In genomic region chr10:51758366-51758765, GRCh38 we compare ENCODE assay signal across 26 cellular contexts.
"Had no signal": no experiment of that assay in that cellular context is flagged by ENCODE, and none has a peak within 500 bp of the region (broad histone marks: within the 10 kb centered on the region; RNA-seq: fewer than 3 reads in every experiment).

No MANE protein-coding gene starts in this region.

- H3K27me3 ChIP-seq: stomach, suprapubic skin, testis, thyroid gland, tibial artery, tibial nerve, transverse colon, upper lobe of left lung, upper lobe of right lung, uterus, vagina had no signal

- ATAC-seq: stimulated activated effector memory CD8-positive, alpha-beta T cell treated with anti-CD3 and anti-CD28 coated beads, Interleukin-12 subunit alpha, Interleukin-12 subunit beta, amount 100 ng/mL, for 72 hours; stimulated activated memory B cell treated with anti-CD40 and anti-IgM and Interleukin-4, amounts not matched to agents 10 μg/mL and 1 μg/mL and 100 μg/mL, for 72 hours; stimulated activated naive B cell treated with anti-CD40 and anti-IgM and Interleukin-4, amounts not matched to agents 10 μg/mL and 1 μg/mL and 100 μg/mL, for 72 hours; stimulated activated naive CD8-positive, alpha-beta T cell treated with anti-CD3 and anti-CD28 coated beads, Interleukin-15, amount 100 ng/mL, for 72 hours; stimulated activated naive CD8-positive, alpha-beta T cell treated with anti-CD3 and anti-CD28 coated beads, Interleukin-15, Interleukin-2, amounts not matched to agents 100 U/mL and 50 U/mL, for 24 hours; upper lobe of right lung had no signal

- H3K27ac ChIP-seq: stomach, suprapubic skin, testis, thoracic aorta, thyroid gland, tibial artery, tibial nerve, transverse colon, upper lobe of left lung, upper lobe of right lung, uterus, vagina had no signal

- H3K4me3 ChIP-seq: stomach, suprapubic skin, testis, thoracic aorta, thyroid gland, tibial artery, tibial nerve, transverse colon, upper lobe of left lung, upper lobe of right lung, uterus, vagina had no signal

- H3K4me1 ChIP-seq: stomach, suprapubic skin, testis, thyroid gland, tibial nerve, transverse colon, upper lobe of left lung, upper lobe of right lung, uterus, vagina had no signal

- H3K36me3 ChIP-seq: stomach, suprapubic skin, thoracic aorta, thyroid gland, tibial artery, tibial nerve, transverse colon, upper lobe of left lung, upper lobe of right lung, uterus, vagina had no signal

- DNase-seq: stimulated activated CD4-positive, alpha-beta T cell treated with anti-CD3 and anti-CD28 coated beads, Interleukin-2, amount 100 ng/mL, for 48 hours; stimulated activated CD4-positive, alpha-beta T cell treated with anti-CD3 and anti-CD28 coated beads, Interleukin-4, amount 100 ng/mL, for 1 hour; stimulated activated CD4-positive, alpha-beta T cell treated with anti-CD3 and anti-CD28 coated beads, Interleukin-4, amount 100 ng/mL, for 24 hours; stimulated activated CD4-positive, alpha-beta T cell treated with anti-CD3 and anti-CD28 coated beads, Interleukin-4, amount 100 ng/mL, for 4 hours; stimulated activated CD8-positive, alpha-beta memory T cell treated with anti-CD3 and anti-CD28 coated beads, Interleukin-4, amount 100 ng/mL, for 48 hours; stimulated activated naive B cell treated with anti-CD40 and anti-IgM and Interleukin-4, amounts not matched to agents 10 μg/mL and 1 μg/mL and 100 μg/mL, for 72 hours; stimulated activated naive CD4-positive, alpha-beta T cell; stimulated activated naive CD4-positive, alpha-beta T cell treated with Interleukin-2 at 50 U/mL for 16 hours; stimulated activated naive CD8-positive, alpha-beta T cell treated with anti-CD3 and anti-CD28 coated beads, Interleukin-15, amount 100 ng/mL, for 72 hours; stimulated activated naive CD8-positive, alpha-beta T cell treated with anti-CD3 and anti-CD28 coated beads, Interleukin-15, Interleukin-2, amounts not matched to agents 100 U/mL and 50 U/mL, for 24 hours; stomach; substantia nigra; testis; thyroid gland; tibial artery; transverse colon; trophoblast cell; upper lobe of left lung; upper lobe of right lung; uterus had no signal

- H3K9me3 ChIP-seq: stomach, suprapubic skin, testis, thoracic aorta, thyroid gland, tibial artery, tibial nerve, transverse colon, upper lobe of left lung, upper lobe of right lung, uterus, vagina had no signal
